Comparison of ENCODE assay signal across 20 cellular contexts in genomic region chr2:170404846-170405245, GRCh38.
DNase-seq lines count a peak whose midpoint lies in the region; ATAC-seq, FAIRE-seq and TF ChIP-seq lines count a peak whose summit lies in the region.
"Had no signal": no experiment of that assay in that cellular context is flagged by ENCODE, and none has a peak within 500 bp of the region (broad histone marks: within the 10 kb centered on the region; RNA-seq: fewer than 3 reads in every experiment).

No MANE protein-coding gene starts in this region.

- H3K27ac ChIP-seq in GM12878 (ENCODE audit: control insufficient read depth, insufficient read depth) = no peak overlapping the region
- H3K27ac ChIP-seq: BLaER1, RWPE1, SJSA1 had no signal

- H4K20me1 ChIP-seq in GM12878 (ENCODE audit: control insufficient read depth, insufficient read depth) = no peaks in the 10 kb centered on the region; the same call in 1 of the 2 replicates
- H4K20me1 ChIP-seq: BLaER1 had no signal

- BruUV-seq in GM12878 (replicated peaks; lab: Mats Ljungman, UMichigan) = no TSS peak

- no peak for TF ChIP-seq RAD21 in GM12878 (IDR thresholded peaks at IDR 0.05; ENCODE audit: insufficient read depth, low read depth, low read length)

- no peak for TF ChIP-seq EP300 in GM12878 (IDR thresholded peaks at IDR 0.05; ENCODE audit: borderline replicate concordance in 1 of 2, control insufficient read depth in 1 of 2, low read depth in 2 of 2, low read length in 2 of 2)

- H3K36me3 ChIP-seq in GM12878 (ENCODE audit: control insufficient read depth in 2 of 2, insufficient read depth in 2 of 2, low read length in 1 of 2) (no peaks in the 10 kb centered on the region), HAP-1 (replicated peaks) (no peaks in the 10 kb centered on the region)
- H3K36me3 ChIP-seq: BLaER1, SJSA1 had no signal

- no peak overlapping the region for H3K4me3 ChIP-seq in GM12878
- no peak overlapping the region for H3K4me3 ChIP-seq in HAP-1
- H3K4me3 ChIP-seq: BLaER1, SJSA1 had no signal

- H3K4me2 ChIP-seq in GM12878 (ENCODE audit: control insufficient read depth, insufficient read depth) = no peak overlapping the region; the same call in 1 of the 2 replicates
- H3K4me2 ChIP-seq: BLaER1 had no signal

- POLR2A ChIA-PET in GM12878 (lab: Charles Lee) = no interaction called here

- in situ Hi-C loops in GM12878 (cut with MboI) (no loop called here), HAP-1 (cut with MboI; ENCODE audit: low sequenced_read_pairs) (no loop called here)

- intact Hi-C loops in GM12878 (cut with micrococcal nuclease; ENCODE audit: unreplicated experiment) = loop anchor here (5.0 kb wide), 2 partner anchors 102 to 312 kb away; partner anchors contain the start of gene SP5

- TF ChIP-seq CTCF in GM12878 (IDR thresholded peaks at IDR 0.05 in 2 of 3, conservative IDR thresholded peaks at IDR 0.05 in 1 of 3; ENCODE audit: control insufficient read depth in 2 of 3, extremely low read depth in 1 of 3, insufficient read depth in 1 of 3, low read depth in 3 of 3, low read length in 3 of 3) = no peak

- ATAC-seq in GM18868 (IDR thresholded peaks at IDR 0.05; ENCODE audit: unreplicated experiment) (peak; percentile 58), GM21619 (IDR thresholded peaks at IDR 0.05; ENCODE audit: unreplicated experiment) (peak; percentile 48), HG02885 (IDR thresholded peaks at IDR 0.05; ENCODE audit: poor library complexity, unreplicated experiment) (peak; percentile 63), GM12878 (peak; percentile 74), HG02623 (IDR thresholded peaks at IDR 0.05; ENCODE audit: unreplicated experiment) (no peak)

- peak; percentile 61 for FAIRE-seq in GM12878 (lab: Jason Lieb, UNC)
- no peak for FAIRE-seq in RCC 7860 (lab: Jason Lieb, UNC)

- 1% methylated on average over 3 of the region's 3 CpGs for WGBS in GM12878 (ENCODE audit: insufficient coverage, insufficient replicate concordance, low lambda C conversion rate, missing lambda C conversion rate)

- no peak overlapping the region for H2AFZ ChIP-seq in GM12878 (ENCODE audit: control insufficient read depth, low read depth, low read length)

- H3K9me3 ChIP-seq in GM12878 (replicated peaks; ENCODE audit: control insufficient read depth, insufficient read depth, low read length) (no peaks in the 10 kb centered on the region), HAP-1 (no peaks in the 10 kb centered on the region)
- H3K9me3 ChIP-seq: BLaER1, SJSA1 had no signal

- RAD21 ChIA-PET in GM12878 (lab: Charles Lee; ENCODE audit: unreplicated experiment) = no interaction called here

- no peak overlapping the region for H3K9ac ChIP-seq in GM12878 (ENCODE audit: control insufficient read depth, insufficient read depth, low read length)
- H3K9ac ChIP-seq: BLaER1 had no signal

- H3K79me2 ChIP-seq in GM12878 (ENCODE audit: control insufficient read depth, insufficient read depth, low read length) = no peaks in the 10 kb centered on the region

- H3K4me1 ChIP-seq in GM12878 (ENCODE audit: control insufficient read depth, insufficient read depth, low read length) (peaks cover 15% of the 10 kb centered on the region), HAP-1 (no peaks in the 10 kb centered on the region)
- H3K4me1 ChIP-seq: SJSA1 had no signal

- CTCF ChIA-PET in GM12878 (lab: Yijun Ruan, JAX) = interaction anchor here (1.2 to 1.8 kb wide), 2 partner anchors 169 to 407 kb away, joined by 3 to 6 read pairs; no protein-coding TSS in a partner anchor

- H3K27me3 ChIP-seq in GM12878 (replicated peaks in 1 of 2; ENCODE audit: control insufficient read depth in 2 of 2, insufficient read depth in 2 of 2, low read length in 1 of 2) (no peaks in the 10 kb centered on the region), HAP-1 (ENCODE audit: low read depth) (peaks cover 17% of the 10 kb centered on the region)
- H3K27me3 ChIP-seq: BLaER1, SJSA1 had no signal

- DNase-seq in GM12878 (ENCODE audit: low read depth, low spot score) (no peak), RCC 7860 (ENCODE audit: low spot score) (no peak), NCI-H1105 (lab: John Stamatoyannopoulos, UW) (no peak), HAP-1 (ENCODE audit: low spot score in 2 of 2) (no peak)
- DNase-seq: DMS 273 treated with DMSO at 0.1 percent for 48 hours, GOT3, HFFc6, KBM-7, NCI-H187 treated with DMSO at 0.1 percent for 48 hours, NCI-H2171, NCI-H510A, NCI-H82, SW 1271 had no signal

- no peak for TF ChIP-seq POLR2A in GM12878 (IDR thresholded peaks at IDR 0.05; ENCODE audit: low read depth, low read length)

- SMC1A ChIA-PET in GM12878 (lab: Charles Lee; ENCODE audit: uncharacterized antibody, unreplicated experiment) = no interaction called here

TF ChIP-seq in GM12878, 131 proteins besides CTCF, POLR2A, EP300 and RAD21:
- TF ChIP-seq RUNX3 (IDR thresholded peaks at IDR 0.05; ENCODE audit: low read length) = peak; percentile 46; the same call in 1 of the 2 replicates
- TF ChIP-seq CREB1 (IDR thresholded peaks at IDR 0.05; ENCODE audit: low read depth) = no peak
- no peak for TF ChIP-seq TCF7 (IDR thresholded peaks at IDR 0.05; ENCODE audit: borderline replicate concordance)
- TF ChIP-seq ZNF24 (IDR thresholded peaks at IDR 0.05) = peak; percentile 80
- 0 out of 2 replicates have a peak, but pooled peaks have one; percentile 25 for TF ChIP-seq RELB (IDR thresholded peaks at IDR 0.05; ENCODE audit: low read depth)
- TF ChIP-seq EZH2 (IDR thresholded peaks at IDR 0.05; ENCODE audit: borderline replicate concordance, control insufficient read depth, low read depth, low read length) = no peak
- no peak for TF ChIP-seq E2F8 (IDR thresholded peaks at IDR 0.05; ENCODE audit: low read depth, partially characterized antibody)
- peak; percentile 38; the same call in 1 of the 2 replicates for TF ChIP-seq IKZF1 (conservative IDR thresholded peaks at IDR 0.05)
- peak in 1 of 2 experiments; percentile 50; a peak in 1 of 4 replicates for TF ChIP-seq IKZF2 (IDR thresholded peaks at IDR 0.05)
TF ChIP-seq in GM12878: peak in this region for 5.
